In genomic region chr7:151459726-151460473, GRCh38 we compare ENCODE assay signal across 9 cellular contexts. TPM values are rescaled to one million over a fixed set of nuclear protein-coding genes. Genes with fewer than 3 reads are reported as not detected.
DNase-seq lines count a peak whose midpoint lies in the region; ATAC-seq, FAIRE-seq and TF ChIP-seq lines count a peak whose summit lies in the region.
"Had no signal": no experiment of that assay in that cellular context is flagged by ENCODE, and none has a peak within 500 bp of the region (broad histone marks: within the 10 kb centered on the region; RNA-seq: fewer than 3 reads in every experiment).

No MANE protein-coding gene starts in this region.

- H3K36me3 Mint-ChIP-seq in T-cell: peaks cover 20% of the 10 kb centered on the region

- H3K4me3 ChIP-seq in AG04449 (ENCODE audit: low read depth, low read length) (peak overlapping the region; percentile 44), bronchial epithelial cell (ENCODE audit: low read depth, low read length) (no peak overlapping the region), small intestine (ENCODE audit: low read depth in 1 of 2, low read length in 2 of 2) (no peak overlapping the region)

- no peaks in the 10 kb centered on the region for H3K9me3 ChIP-seq in small intestine (ENCODE audit: control insufficient read depth, low read depth)

- WGBS in small intestine, 3 donors: 5 to 20% (median 17%) methylated on average over 25 of the region's 25 CpGs

- POLR2A ChIA-PET in AG04449 (lab: Yijun Ruan, JAX): interaction anchor here (1.0 to 1.5 kb wide), 3 partner anchors 13 to 93 kb away, joined by 3 to 4 read pairs (median 3); no protein-coding TSS in a partner anchor
- POLR2A ChIA-PET in T-cell (lab: Charles Lee): no interaction called here

- no peak overlapping the region for H3K4me3 Mint-ChIP-seq in T-cell
- H3K4me3 Mint-ChIP-seq: activated naive CD8-positive, alpha-beta T cell treated with anti-CD3 and anti-CD28 coated beads, Interleukin-2, amount 10 ng/mL, durations not matched to agents 7 days and 5 days had no signal

- peaks cover 4 to 11% (median 6%) of the 10 kb centered on the region in 3 donors for H3K4me1 Mint-ChIP-seq in T-cell

- peaks cover 0 to 8% of the 10 kb centered on the region in 2 donors for H3K27me3 Mint-ChIP-seq in T-cell

- no peaks in the 10 kb centered on the region for H3K36me3 ChIP-seq in bronchial epithelial cell (ENCODE audit: control insufficient read depth, insufficient read depth, low read length)
- H3K36me3 ChIP-seq in small intestine (ENCODE audit: control insufficient read depth in 2 of 2, insufficient read depth in 2 of 2, low read length in 2 of 2): peaks cover 0 to 3% of the 10 kb centered on the region in 2 donors

- FAIRE-seq in bronchial epithelial cell (lab: Jason Lieb, UNC) (no peak), small intestine (lab: Jason Lieb, UNC) (no peak)

- H3K9me3 Mint-ChIP-seq in T-cell: peaks cover 10 to 23% (median 17%) of the 10 kb centered on the region in 3 donors

- ATAC-seq in T-cell (replicated peaks in 1 of 4): no peak

- DNase-seq in AG04449 (ENCODE audit: low read depth, low spot score): peak; percentile 79
- DNase-seq in bronchial epithelial cell (ENCODE audit: low read depth): peak; percentile 45
- DNase-seq in islet precursor cell: peak; percentile 94
- DNase-seq in small intestine: peak; percentile 98
- no peak for DNase-seq in effector CD8-positive, alpha-beta T cell (lab: John Stamatoyannopoulos, UW)
- DNase-seq in activated CD4-positive, alpha-beta T cell treated with anti-CD3 and anti-CD28 coated beads, Interleukin-2, amount 50 U/mL, for 48 hours: no peak
- DNase-seq in T-cell: no peak
- DNase-seq: activated naive CD8-positive, alpha-beta T cell treated with anti-CD3 and anti-CD28 coated beads, Interleukin-2, amount 10 ng/mL, durations not matched to agents 7 days and 5 days had no signal

- TF ChIP-seq CTCF in AG04449 (IDR thresholded peaks at IDR 0.05; ENCODE audit: insufficient read depth, low read length, missing control alignments) (peak; percentile 58), LNCAP (IDR thresholded peaks at IDR 0.05) (peak; percentile 35; the same call in 1 of the 2 replicates), bronchial epithelial cell (IDR thresholded peaks at IDR 0.05; ENCODE audit: insufficient read depth, low read length, severe bottlenecking) (peak; percentile 35)

- CTCF ChIA-PET in AG04449 (lab: Yijun Ruan, JAX) (interaction anchor here (0.9 to 6.0 kb wide), 12 partner anchors 11 to 323 kb away, joined by 3 to 78 read pairs (median 3); no protein-coding TSS in a partner anchor), T-cell (lab: Charles Lee) (no interaction called here)

- peak overlapping the region; percentile 85 to 95 for H3K27ac ChIP-seq in small intestine (ENCODE audit: low read depth in 1 of 2, low read length in 1 of 2)

- H3K27ac Mint-ChIP-seq in T-cell: no peak overlapping the region
- H3K27ac Mint-ChIP-seq: activated naive CD8-positive, alpha-beta T cell treated with anti-CD3 and anti-CD28 coated beads, Interleukin-2, amount 10 ng/mL, durations not matched to agents 7 days and 5 days had no signal

- H3K4me1 ChIP-seq in small intestine (ENCODE audit: control insufficient read depth in 2 of 2, insufficient read depth in 1 of 2, low read depth in 1 of 2, low read length in 1 of 2): peaks cover 0 to 3% of the 10 kb centered on the region in 2 donors

- no peaks in the 10 kb centered on the region for H3K27me3 ChIP-seq in bronchial epithelial cell (ENCODE audit: control insufficient read depth, insufficient read depth, low read length)
- no peaks in the 10 kb centered on the region for H3K27me3 ChIP-seq in small intestine (ENCODE audit: control insufficient read depth in 2 of 2, insufficient read depth in 2 of 2, low read length in 2 of 2)

RNA-seq across cellular contexts. Expression of gene CRYGN, which starts 20.0 kb away (rescaled TPM):
- not detected in 2 replicates for total RNA-seq in bronchial epithelial cell
- polyA plus RNA-seq in small intestine: under 1 TPM in 1 of 3 donors, not detected in 2; 0.06 TPM
- total RNA-seq in T-cell: 1 to 10 TPM in 2 of 5 donors, under 1 TPM in 1, not detected in 2; 0.98 to 1.8 (median 1.0) TPM

RNA-seq across cellular contexts. Expression of gene WDR86, which starts 50.1 kb away (rescaled TPM):
- total RNA-seq in bronchial epithelial cell (0.13 and 0.79 TPM in 2 replicates), T-cell (10 to 100 TPM in 3 of 5 donors, 1 to 10 TPM in 2; 3.1 to 26.0 (median 10.1) TPM)
- polyA plus RNA-seq in small intestine: 1 to 10 TPM in 2 of 3 donors, not detected in 1; 1.1 to 1.8 TPM

RNA-seq across cellular contexts. Expression of gene RHEB, which starts 59.8 kb away (rescaled TPM):
- total RNA-seq in bronchial epithelial cell: 68.0 and 68.7 TPM in 2 replicates
- polyA plus RNA-seq in small intestine: 10 to 100 TPM; 54.4 to 84.6 (median 69.6) TPM
- total RNA-seq in T-cell: 10 to 100 TPM; 35.8 to 46.0 (median 41.6) TPM

Comparison
In these comparisons a context has a peak if more than half of its experiments do, and no peak if none do; other contexts are left out.
1. DNase-seq: peak in AG04449 (single experiment), bronchial epithelial cell (single experiment), islet precursor cell (single experiment) and small intestine (single experiment); none in effector CD8-positive, alpha-beta T cell (single experiment), activated CD4-positive, alpha-beta T cell treated with anti-CD3 and anti-CD28 coated beads, Interleukin-2, amount 50 U/mL, for 48 hours (0 of 2) and T-cell (0 of 34).
2. Peak in every context shown above with its lines, with median percentiles within 50 percentile points of each other: CTCF ChIP-seq.